ENCODE assay signal across 16 cellular contexts in genomic region chr15:52124270-52124878, GRCh38. TPM values are rescaled to one million over a fixed set of nuclear protein-coding genes. Genes with fewer than 3 reads are reported as not detected.
DNase-seq lines count a peak whose midpoint lies in the region; ATAC-seq and TF ChIP-seq lines count a peak whose summit lies in the region.
"Had no signal": no experiment of that assay in that cellular context is flagged by ENCODE, and none has a peak within 500 bp of the region (broad histone marks: within the 10 kb centered on the region; RNA-seq: fewer than 3 reads in every experiment).

No MANE protein-coding gene starts in this region.

- H3K36me3 ChIP-seq in Panc1 (ENCODE audit: control insufficient read depth, insufficient read depth, low read length): no peaks in the 10 kb centered on the region
- peaks cover 5% of the 10 kb centered on the region for H3K36me3 ChIP-seq in lower lobe of right lung

- peaks cover 6% of the 10 kb centered on the region for H3K4me1 Mint-ChIP-seq in activated T-cell treated with anti-CD3 and anti-CD28 coated beads, Interleukin-2, amount 50 U/mL, for 24 hours (ENCODE audit: low read depth)

- TF ChIP-seq CTCF in Panc1 (IDR thresholded peaks at IDR 0.05): no peak
- no peak for TF ChIP-seq CTCF in lower lobe of right lung (IDR thresholded peaks at IDR 0.05)

- in situ Hi-C loops in Panc1 (cut with HindIII; ENCODE audit: low pct_unique_long_range_greater_than_20kb, low sequenced_read_pairs): no loop called here

- no peak overlapping the region for H3K4me3 Mint-ChIP-seq in activated T-cell treated with anti-CD3 and anti-CD28 coated beads, Interleukin-2, amount 50 U/mL, for 24 hours
- H3K4me3 Mint-ChIP-seq: stimulated activated naive CD8-positive, alpha-beta T cell treated with anti-CD3 and anti-CD28 coated beads, Interleukin-15, Interleukin-2, amounts not matched to agents 100 ng/mL and 50 ng/mL, for 24 hours had no signal

- no peak for DNase-seq in activated T-cell treated with anti-CD3 and anti-CD28 coated beads, Interleukin-2, amount 50 U/mL, for 24 hours
- DNase-seq in activated T-cell treated with anti-CD3 and anti-CD28 coated beads, Interleukin-2, amount 50 U/mL, for 1 hour: no peak
- DNase-seq in Panc1 (ENCODE audit: low read depth, low spot score) (peak; percentile 60), epithelial cell of prostate (ENCODE audit: low read depth, low spot score) (peak; percentile 53), renal cortical epithelial cell (ENCODE audit: low read depth) (peak; percentile 51), lower lobe of right lung (no peak), NCI-H2196 treated with DMSO at 0.1 percent for 48 hours (lab: John Stamatoyannopoulos, UW; ENCODE audit: unreplicated experiment) (no peak)
- DNase-seq: activated CD4-positive, alpha-beta T cell treated with anti-CD3 and anti-CD28 coated beads for 1 hour; C1 segment of cervical spinal cord; effector CD4-positive, alpha-beta T cell; H7; NCI-H2171 had no signal

- H3K9me3 ChIP-seq in Panc1 (ENCODE audit: control insufficient read depth, insufficient read depth, low read depth, low read length) (no peaks in the 10 kb centered on the region), lower lobe of right lung (no peaks in the 10 kb centered on the region)

- POLR2A ChIA-PET in Panc1 (lab: Charles Lee): no interaction called here

- H3K4me3 ChIP-seq in Panc1 (ENCODE audit: low read depth in 2 of 2, low read length in 2 of 2): no peak overlapping the region
- H3K4me3 ChIP-seq in lower lobe of right lung: no peak overlapping the region

- H3K27ac ChIP-seq in Panc1 (ENCODE audit: low read length) (no peak overlapping the region), epithelial cell of prostate (peak overlapping the region; percentile 71), lower lobe of right lung (no peak overlapping the region)
- H3K27ac ChIP-seq: KMS-11 had no signal

- peak; percentile 78 for ATAC-seq in Panc1
- no peak for ATAC-seq in lower lobe of right lung
- no peak for ATAC-seq in HG02642 (IDR thresholded peaks at IDR 0.05; ENCODE audit: poor library complexity, unreplicated experiment)

- no TSS peak for BruUV-seq in Panc1 (replicated peaks; lab: Mats Ljungman, UMichigan)

- intact Hi-C loops in Panc1 (cut with micrococcal nuclease; ENCODE audit: unreplicated experiment) (no loop called here), lower lobe of right lung (cut with DNase I) (no loop called here)

- peak overlapping the region; percentile 11 for H3K27ac Mint-ChIP-seq in activated T-cell treated with anti-CD3 and anti-CD28 coated beads, Interleukin-2, amount 50 U/mL, for 24 hours
- H3K27ac Mint-ChIP-seq: stimulated activated naive CD8-positive, alpha-beta T cell treated with anti-CD3 and anti-CD28 coated beads, Interleukin-15, Interleukin-2, amounts not matched to agents 100 ng/mL and 50 ng/mL, for 24 hours had no signal

- no peaks in the 10 kb centered on the region for H3K4me1 ChIP-seq in Panc1 (ENCODE audit: control insufficient read depth, insufficient read depth, low read length)
- no peaks in the 10 kb centered on the region for H3K4me1 ChIP-seq in lower lobe of right lung

- H3K27me3 ChIP-seq in Panc1 (ENCODE audit: control insufficient read depth, insufficient read depth, low read length): no peaks in the 10 kb centered on the region
- no peaks in the 10 kb centered on the region for H3K27me3 ChIP-seq in lower lobe of right lung (ENCODE audit: low read depth)

- CTCF ChIA-PET in Panc1 (lab: Charles Lee): no interaction called here

- no peaks in the 10 kb centered on the region for H3K9me3 Mint-ChIP-seq in activated T-cell treated with anti-CD3 and anti-CD28 coated beads, Interleukin-2, amount 50 U/mL, for 24 hours
- H3K9me3 Mint-ChIP-seq: stimulated activated naive CD8-positive, alpha-beta T cell treated with anti-CD3 and anti-CD28 coated beads, Interleukin-15, Interleukin-2, amounts not matched to agents 100 ng/mL and 50 ng/mL, for 24 hours had no signal

- peaks cover 27% of the 10 kb centered on the region for H3K36me3 Mint-ChIP-seq in activated T-cell treated with anti-CD3 and anti-CD28 coated beads, Interleukin-2, amount 50 U/mL, for 24 hours (ENCODE audit: low read depth)

- H3K27me3 Mint-ChIP-seq in activated T-cell treated with anti-CD3 and anti-CD28 coated beads, Interleukin-2, amount 50 U/mL, for 24 hours: no peaks in the 10 kb centered on the region
- H3K27me3 Mint-ChIP-seq: stimulated activated naive CD8-positive, alpha-beta T cell treated with anti-CD3 and anti-CD28 coated beads, Interleukin-15, Interleukin-2, amounts not matched to agents 100 ng/mL and 50 ng/mL, for 24 hours had no signal

RNA-seq across cellular contexts. Expression of gene BCL2L10, which starts 11.8 kb away (rescaled TPM):
- total RNA-seq in Panc1 (2021; ENCODE audit: unreplicated experiment) (0.54 TPM), renal cortical epithelial cell (0.60 and 0.87 TPM in 2 replicates), lower lobe of right lung (not detected)
- polyA plus RNA-seq in Panc1 (2012; ENCODE audit: insufficient read length): 0.23 TPM
- total RNA-seq: H7 had no signal
- polyA plus RNA-seq: neural cell had no signal

Comparison
In these comparisons a context has a peak if more than half of its experiments do, and no peak if none do; other contexts are left out.
1. DNase-seq: peak in Panc1 (single experiment), epithelial cell of prostate (single experiment) and renal cortical epithelial cell (single experiment); none in activated T-cell treated with anti-CD3 and anti-CD28 coated beads, Interleukin-2, amount 50 U/mL, for 24 hours (single experiment), activated T-cell treated with anti-CD3 and anti-CD28 coated beads, Interleukin-2, amount 50 U/mL, for 1 hour (single experiment), lower lobe of right lung (single experiment) and NCI-H2196 treated with DMSO at 0.1 percent for 48 hours (single experiment).